In genomic region chr7:74424291-74424880, GRCh38 we compare ENCODE assay signal across 1 cellular context.
TF ChIP-seq lines count a peak whose summit lies in the region.

No MANE protein-coding gene starts in this region.

TF ChIP-seq in SK-N-SH treated with all-trans-retinoic acid at 6 μM for 48 hours, 23 proteins besides CTCF, POLR2A, EP300 and RAD21 (continued from another document):
- TF ChIP-seq ZFP30 (CRISPR knock-in tag; IDR thresholded peaks at IDR 0.05) (no peak), ZC3H10 (CRISPR knock-in tag; IDR thresholded peaks at IDR 0.05) (no peak), ARNTL (CRISPR knock-in tag; IDR thresholded peaks at IDR 0.05; ENCODE audit: borderline replicate concordance, low read depth) (no peak), OSR1 (CRISPR knock-in tag; IDR thresholded peaks at IDR 0.05) (no peak), ZFP3 (CRISPR knock-in tag; IDR thresholded peaks at IDR 0.05) (no peak), CREB5 (CRISPR knock-in tag; IDR thresholded peaks at IDR 0.05; ENCODE audit: low read depth) (no peak), ISL1 (CRISPR knock-in tag; IDR thresholded peaks at IDR 0.05) (no peak)
